In the genomic region with DNA sequence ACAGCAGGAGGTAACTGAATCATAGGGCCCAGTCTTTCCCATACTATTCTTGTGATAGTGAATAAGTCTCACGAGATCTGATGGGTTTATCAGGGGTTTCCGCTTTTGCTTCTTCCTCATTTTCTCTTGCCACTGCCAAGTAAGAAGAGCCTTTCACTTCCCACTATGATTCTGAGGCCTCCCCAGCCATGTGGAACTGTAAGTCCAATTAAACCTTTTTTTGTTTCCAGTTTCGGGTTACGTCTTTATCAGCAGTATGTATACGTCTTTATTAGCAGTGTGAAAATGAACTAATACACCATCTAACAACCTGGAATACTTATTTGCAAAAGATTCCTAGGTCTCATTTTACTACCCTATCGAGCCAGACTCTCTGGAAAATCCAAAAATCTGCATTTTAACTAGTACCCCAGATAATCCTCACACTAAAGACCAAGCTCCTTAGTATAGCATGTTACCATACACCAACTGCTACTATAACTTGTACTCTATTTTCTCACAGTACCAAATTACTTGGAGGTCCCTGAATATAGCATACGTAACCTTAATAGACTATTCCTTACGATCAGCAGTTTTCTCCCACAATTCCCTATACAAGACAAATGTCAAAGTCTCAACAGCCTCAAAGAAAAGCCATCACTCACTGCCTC, we compare ENCODE assay signal across 1 cellular context.
TF ChIP-seq lines count a peak whose summit lies in the region.

No MANE protein-coding gene starts in this region.

TF ChIP-seq in GM12878, 131 proteins besides CTCF, POLR2A, EP300 and RAD21 (continued from another document):
- TF ChIP-seq SPI1 (IDR thresholded peaks at IDR 0.05; ENCODE audit: borderline replicate concordance, insufficient read depth, low read depth, low read length) = peak; percentile 80
- TF ChIP-seq, protein P1, sequence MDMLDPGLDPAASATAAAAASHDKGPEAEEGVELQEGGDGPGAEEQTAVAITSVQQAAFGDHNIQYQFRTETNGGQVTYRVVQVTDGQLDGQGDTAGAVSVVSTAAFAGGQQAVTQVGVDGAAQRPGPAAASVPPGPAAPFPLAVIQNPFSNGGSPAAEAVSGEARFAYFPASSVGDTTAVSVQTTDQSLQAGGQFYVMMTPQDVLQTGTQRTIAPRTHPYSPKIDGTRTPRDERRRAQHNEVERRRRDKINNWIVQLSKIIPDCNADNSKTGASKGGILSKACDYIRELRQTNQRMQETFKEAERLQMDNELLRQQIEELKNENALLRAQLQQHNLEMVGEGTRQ (IDR thresholded peaks at IDR 0.05; ENCODE audit: borderline replicate concordance, low read depth, low read length) = no peak
- TF ChIP-seq IRF4 (IDR thresholded peaks at IDR 0.05; ENCODE audit: low read depth, low read length) = no peak
- 0 out of 2 replicates have a peak, but pooled peaks have one; percentile 42 for TF ChIP-seq SMARCA5 (IDR thresholded peaks at IDR 0.05)
- TF ChIP-seq CHD4 (IDR thresholded peaks at IDR 0.05) = no peak
- TF ChIP-seq IRF5 (IDR thresholded peaks at IDR 0.05; ENCODE audit: borderline replicate concordance) = no peak
- peak; percentile 76 for TF ChIP-seq ATF7 (IDR thresholded peaks at IDR 0.05; ENCODE audit: low read depth)
- TF ChIP-seq, protein P2, sequence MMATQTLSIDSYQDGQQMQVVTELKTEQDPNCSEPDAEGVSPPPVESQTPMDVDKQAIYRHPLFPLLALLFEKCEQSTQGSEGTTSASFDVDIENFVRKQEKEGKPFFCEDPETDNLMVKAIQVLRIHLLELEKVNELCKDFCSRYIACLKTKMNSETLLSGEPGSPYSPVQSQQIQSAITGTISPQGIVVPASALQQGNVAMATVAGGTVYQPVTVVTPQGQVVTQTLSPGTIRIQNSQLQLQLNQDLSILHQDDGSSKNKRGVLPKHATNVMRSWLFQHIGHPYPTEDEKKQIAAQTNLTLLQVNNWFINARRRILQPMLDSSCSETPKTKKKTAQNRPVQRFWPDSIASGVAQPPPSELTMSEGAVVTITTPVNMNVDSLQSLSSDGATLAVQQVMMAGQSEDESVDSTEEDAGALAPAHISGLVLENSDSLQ (IDR thresholded peaks at IDR 0.05) = no peak
- TF ChIP-seq, protein P3, sequence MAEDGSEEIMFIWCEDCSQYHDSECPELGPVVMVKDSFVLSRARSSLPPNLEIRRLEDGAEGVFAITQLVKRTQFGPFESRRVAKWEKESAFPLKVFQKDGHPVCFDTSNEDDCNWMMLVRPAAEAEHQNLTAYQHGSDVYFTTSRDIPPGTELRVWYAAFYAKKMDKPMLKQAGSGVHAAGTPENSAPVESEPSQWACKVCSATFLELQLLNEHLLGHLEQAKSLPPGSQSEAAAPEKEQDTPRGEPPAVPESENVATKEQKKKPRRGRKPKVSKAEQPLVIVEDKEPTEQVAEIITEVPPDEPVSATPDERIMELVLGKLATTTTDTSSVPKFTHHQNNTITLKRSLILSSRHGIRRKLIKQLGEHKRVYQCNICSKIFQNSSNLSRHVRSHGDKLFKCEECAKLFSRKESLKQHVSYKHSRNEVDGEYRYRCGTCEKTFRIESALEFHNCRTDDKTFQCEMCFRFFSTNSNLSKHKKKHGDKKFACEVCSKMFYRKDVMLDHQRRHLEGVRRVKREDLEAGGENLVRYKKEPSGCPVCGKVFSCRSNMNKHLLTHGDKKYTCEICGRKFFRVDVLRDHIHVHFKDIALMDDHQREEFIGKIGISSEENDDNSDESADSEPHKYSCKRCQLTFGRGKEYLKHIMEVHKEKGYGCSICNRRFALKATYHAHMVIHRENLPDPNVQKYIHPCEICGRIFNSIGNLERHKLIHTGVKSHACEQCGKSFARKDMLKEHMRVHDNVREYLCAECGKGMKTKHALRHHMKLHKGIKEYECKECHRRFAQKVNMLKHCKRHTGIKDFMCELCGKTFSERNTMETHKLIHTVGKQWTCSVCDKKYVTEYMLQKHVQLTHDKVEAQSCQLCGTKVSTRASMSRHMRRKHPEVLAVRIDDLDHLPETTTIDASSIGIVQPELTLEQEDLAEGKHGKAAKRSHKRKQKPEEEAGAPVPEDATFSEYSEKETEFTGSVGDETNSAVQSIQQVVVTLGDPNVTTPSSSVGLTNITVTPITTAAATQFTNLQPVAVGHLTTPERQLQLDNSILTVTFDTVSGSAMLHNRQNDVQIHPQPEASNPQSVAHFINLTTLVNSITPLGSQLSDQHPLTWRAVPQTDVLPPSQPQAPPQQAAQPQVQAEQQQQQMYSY (CRISPR knock-in tag; IDR thresholded peaks at IDR 0.05) = no peak
- TF ChIP-seq YY1 (IDR thresholded peaks at IDR 0.05; ENCODE audit: low read depth, low read length) = no peak
- TF ChIP-seq, protein P4, sequence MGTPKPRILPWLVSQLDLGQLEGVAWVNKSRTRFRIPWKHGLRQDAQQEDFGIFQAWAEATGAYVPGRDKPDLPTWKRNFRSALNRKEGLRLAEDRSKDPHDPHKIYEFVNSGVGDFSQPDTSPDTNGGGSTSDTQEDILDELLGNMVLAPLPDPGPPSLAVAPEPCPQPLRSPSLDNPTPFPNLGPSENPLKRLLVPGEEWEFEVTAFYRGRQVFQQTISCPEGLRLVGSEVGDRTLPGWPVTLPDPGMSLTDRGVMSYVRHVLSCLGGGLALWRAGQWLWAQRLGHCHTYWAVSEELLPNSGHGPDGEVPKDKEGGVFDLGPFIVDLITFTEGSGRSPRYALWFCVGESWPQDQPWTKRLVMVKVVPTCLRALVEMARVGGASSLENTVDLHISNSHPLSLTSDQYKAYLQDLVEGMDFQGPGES (IDR thresholded peaks at IDR 0.05) = no peak
- peak; percentile 75; the same call in 1 of the 2 replicates for TF ChIP-seq NBN (IDR thresholded peaks at IDR 0.05)
- no peak for TF ChIP-seq BCL3 (IDR thresholded peaks at IDR 0.05; ENCODE audit: borderline replicate concordance, insufficient read depth, low read depth, low read length, poor library complexity, severe bottlenecking)
- no peak for TF ChIP-seq MYC (IDR thresholded peaks at IDR 0.05; ENCODE audit: insufficient read depth, insufficient read length, insufficient replicate concordance, low read length, severe bottlenecking)
- no peak for TF ChIP-seq RFX5 (IDR thresholded peaks at IDR 0.05; ENCODE audit: low read depth, low read length)
- peak; percentile 43 for TF ChIP-seq MEF2B (IDR thresholded peaks at IDR 0.05; ENCODE audit: partially characterized antibody, poor library complexity, severe bottlenecking)
- TF ChIP-seq, protein P5, sequence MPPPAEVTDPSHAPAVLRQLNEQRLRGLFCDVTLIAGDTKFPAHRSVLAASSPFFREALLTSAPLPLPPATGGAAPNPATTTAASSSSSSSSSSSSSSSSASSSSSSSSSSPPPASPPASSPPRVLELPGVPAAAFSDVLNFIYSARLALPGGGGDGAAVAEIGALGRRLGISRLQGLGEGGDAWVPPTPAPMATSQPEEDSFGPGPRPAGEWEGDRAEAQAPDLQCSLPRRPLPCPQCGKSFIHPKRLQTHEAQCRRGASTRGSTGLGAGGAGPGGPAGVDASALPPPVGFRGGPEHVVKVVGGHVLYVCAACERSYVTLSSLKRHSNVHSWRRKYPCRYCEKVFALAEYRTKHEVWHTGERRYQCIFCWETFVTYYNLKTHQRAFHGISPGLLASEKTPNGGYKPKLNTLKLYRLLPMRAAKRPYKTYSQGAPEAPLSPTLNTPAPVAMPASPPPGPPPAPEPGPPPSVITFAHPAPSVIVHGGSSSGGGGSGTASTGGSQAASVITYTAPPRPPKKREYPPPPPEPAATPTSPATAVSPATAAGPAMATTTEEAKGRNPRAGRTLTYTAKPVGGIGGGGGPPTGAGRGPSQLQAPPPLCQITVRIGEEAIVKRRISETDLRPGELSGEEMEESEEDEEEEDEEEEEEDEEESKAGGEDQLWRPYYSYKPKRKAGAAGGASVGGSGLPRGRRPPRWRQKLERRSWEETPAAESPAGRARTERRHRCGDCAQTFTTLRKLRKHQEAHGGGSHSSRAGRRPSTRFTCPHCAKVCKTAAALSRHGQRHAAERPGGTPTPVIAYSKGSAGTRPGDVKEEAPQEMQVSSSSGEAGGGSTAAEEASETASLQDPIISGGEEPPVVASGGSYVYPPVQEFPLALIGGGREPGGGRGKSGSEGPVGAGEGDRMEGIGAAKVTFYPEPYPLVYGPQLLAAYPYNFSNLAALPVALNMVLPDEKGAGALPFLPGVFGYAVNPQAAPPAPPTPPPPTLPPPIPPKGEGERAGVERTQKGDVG (CRISPR knock-in tag; IDR thresholded peaks at IDR 0.05) = no peak
- peak; percentile 50; the same call in 1 of the 2 replicates for TF ChIP-seq ZNF24 (IDR thresholded peaks at IDR 0.05)
- 0 out of 2 replicates have a peak, but pooled peaks have one; percentile 35 for TF ChIP-seq PAX5 (IDR thresholded peaks at IDR 0.05; ENCODE audit: borderline replicate concordance, low read depth, low read length)
- no peak for TF ChIP-seq SRF (IDR thresholded peaks at IDR 0.05; ENCODE audit: low read depth in 2 of 2, low read length in 2 of 2)
- TF ChIP-seq, protein P6, sequence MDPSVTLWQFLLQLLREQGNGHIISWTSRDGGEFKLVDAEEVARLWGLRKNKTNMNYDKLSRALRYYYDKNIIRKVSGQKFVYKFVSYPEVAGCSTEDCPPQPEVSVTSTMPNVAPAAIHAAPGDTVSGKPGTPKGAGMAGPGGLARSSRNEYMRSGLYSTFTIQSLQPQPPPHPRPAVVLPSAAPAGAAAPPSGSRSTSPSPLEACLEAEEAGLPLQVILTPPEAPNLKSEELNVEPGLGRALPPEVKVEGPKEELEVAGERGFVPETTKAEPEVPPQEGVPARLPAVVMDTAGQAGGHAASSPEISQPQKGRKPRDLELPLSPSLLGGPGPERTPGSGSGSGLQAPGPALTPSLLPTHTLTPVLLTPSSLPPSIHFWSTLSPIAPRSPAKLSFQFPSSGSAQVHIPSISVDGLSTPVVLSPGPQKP (IDR thresholded peaks at IDR 0.05; ENCODE audit: low read depth, low read length) = no peak
- TF ChIP-seq MYB (IDR thresholded peaks at IDR 0.05; ENCODE audit: borderline replicate concordance, low read depth, low read length) = no peak
- no peak for TF ChIP-seq SKIL (IDR thresholded peaks at IDR 0.05; ENCODE audit: low read depth, poor library complexity, severe bottlenecking)
- 0 out of 2 replicates have a peak, but pooled peaks have one; percentile 29 for TF ChIP-seq RUNX3 (IDR thresholded peaks at IDR 0.05; ENCODE audit: low read length)
- no peak for TF ChIP-seq CBFB (IDR thresholded peaks at IDR 0.05; ENCODE audit: low read depth)
- TF ChIP-seq PBX3 (IDR thresholded peaks at IDR 0.05; ENCODE audit: insufficient replicate concordance, low read depth, low read length) = no peak
- peak; percentile 76; the same call in 1 of the 2 replicates for TF ChIP-seq BCL11A (IDR thresholded peaks at IDR 0.05; ENCODE audit: low read depth, low read length)
- TF ChIP-seq KLF5 (IDR thresholded peaks at IDR 0.05; ENCODE audit: partially characterized antibody) = no peak
- TF ChIP-seq MTA2 (IDR thresholded peaks at IDR 0.05; ENCODE audit: low read depth) = peak; percentile 96
- no peak for TF ChIP-seq TCF12 (IDR thresholded peaks at IDR 0.05; ENCODE audit: low read depth, low read length)
- no peak for TF ChIP-seq HDGF (IDR thresholded peaks at IDR 0.05)
- no peak for TF ChIP-seq NFXL1 (IDR thresholded peaks at IDR 0.05; ENCODE audit: borderline replicate concordance)
- TF ChIP-seq ATF2 (IDR thresholded peaks at IDR 0.05; ENCODE audit: low read length) = peak; percentile 27; the same call in 1 of the 2 replicates
- no peak for TF ChIP-seq KAT2A (conservative IDR thresholded peaks at IDR 0.05; ENCODE audit: control insufficient read depth, low read depth, low read length)
